2 cellular contexts compared by ENCODE assay signal in the genomic region with DNA sequence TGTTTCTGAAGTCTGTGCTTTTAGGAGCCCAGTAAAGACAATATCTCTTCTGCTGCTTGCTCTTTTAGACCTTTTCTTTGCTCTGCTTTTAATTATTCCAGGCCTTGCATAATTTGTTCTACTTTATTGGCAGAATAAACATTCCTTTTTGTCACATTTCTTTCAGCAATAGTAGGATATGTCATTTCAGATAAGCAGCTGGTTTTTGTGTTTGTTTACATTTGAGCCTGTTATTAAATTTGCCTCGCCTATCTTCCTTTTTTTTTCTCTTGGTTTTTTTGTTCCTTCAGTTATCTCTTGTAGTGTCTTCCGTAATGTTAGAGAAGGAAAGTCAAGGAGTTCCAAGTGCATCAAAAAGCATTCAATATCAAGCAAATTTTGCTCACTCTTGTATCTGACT.
TF ChIP-seq lines count a peak whose summit lies in the region.

No MANE protein-coding gene starts in this region.

TF ChIP-seq in HEK293, 187 proteins besides CTCF, POLR2A, EP300 and RAD21:
- TF ChIP-seq, protein P1, sequence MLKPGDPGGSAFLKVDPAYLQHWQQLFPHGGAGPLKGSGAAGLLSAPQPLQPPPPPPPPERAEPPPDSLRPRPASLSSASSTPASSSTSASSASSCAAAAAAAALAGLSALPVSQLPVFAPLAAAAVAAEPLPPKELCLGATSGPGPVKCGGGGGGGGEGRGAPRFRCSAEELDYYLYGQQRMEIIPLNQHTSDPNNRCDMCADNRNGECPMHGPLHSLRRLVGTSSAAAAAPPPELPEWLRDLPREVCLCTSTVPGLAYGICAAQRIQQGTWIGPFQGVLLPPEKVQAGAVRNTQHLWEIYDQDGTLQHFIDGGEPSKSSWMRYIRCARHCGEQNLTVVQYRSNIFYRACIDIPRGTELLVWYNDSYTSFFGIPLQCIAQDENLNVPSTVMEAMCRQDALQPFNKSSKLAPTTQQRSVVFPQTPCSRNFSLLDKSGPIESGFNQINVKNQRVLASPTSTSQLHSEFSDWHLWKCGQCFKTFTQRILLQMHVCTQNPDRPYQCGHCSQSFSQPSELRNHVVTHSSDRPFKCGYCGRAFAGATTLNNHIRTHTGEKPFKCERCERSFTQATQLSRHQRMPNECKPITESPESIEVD (tag by site-specific recombination; IDR thresholded peaks at IDR 0.05) = peak; percentile 55
- no peak for TF ChIP-seq ZNF629 (tag by site-specific recombination; IDR thresholded peaks at IDR 0.05)

TF ChIP-seq in GM12878, 131 proteins besides CTCF, POLR2A, EP300 and RAD21:
- TF ChIP-seq, protein P2, sequence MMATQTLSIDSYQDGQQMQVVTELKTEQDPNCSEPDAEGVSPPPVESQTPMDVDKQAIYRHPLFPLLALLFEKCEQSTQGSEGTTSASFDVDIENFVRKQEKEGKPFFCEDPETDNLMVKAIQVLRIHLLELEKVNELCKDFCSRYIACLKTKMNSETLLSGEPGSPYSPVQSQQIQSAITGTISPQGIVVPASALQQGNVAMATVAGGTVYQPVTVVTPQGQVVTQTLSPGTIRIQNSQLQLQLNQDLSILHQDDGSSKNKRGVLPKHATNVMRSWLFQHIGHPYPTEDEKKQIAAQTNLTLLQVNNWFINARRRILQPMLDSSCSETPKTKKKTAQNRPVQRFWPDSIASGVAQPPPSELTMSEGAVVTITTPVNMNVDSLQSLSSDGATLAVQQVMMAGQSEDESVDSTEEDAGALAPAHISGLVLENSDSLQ (IDR thresholded peaks at IDR 0.05) = no peak
- TF ChIP-seq HDAC6 (IDR thresholded peaks at IDR 0.05; ENCODE audit: unreplicated experiment) (no peak), BHLHE40 (IDR thresholded peaks at IDR 0.05; ENCODE audit: borderline replicate concordance in 1 of 2, low read depth in 2 of 2, low read length in 1 of 2) (no peak), CBFB (IDR thresholded peaks at IDR 0.05; ENCODE audit: low read depth) (no peak)
- TF ChIP-seq, protein P3, sequence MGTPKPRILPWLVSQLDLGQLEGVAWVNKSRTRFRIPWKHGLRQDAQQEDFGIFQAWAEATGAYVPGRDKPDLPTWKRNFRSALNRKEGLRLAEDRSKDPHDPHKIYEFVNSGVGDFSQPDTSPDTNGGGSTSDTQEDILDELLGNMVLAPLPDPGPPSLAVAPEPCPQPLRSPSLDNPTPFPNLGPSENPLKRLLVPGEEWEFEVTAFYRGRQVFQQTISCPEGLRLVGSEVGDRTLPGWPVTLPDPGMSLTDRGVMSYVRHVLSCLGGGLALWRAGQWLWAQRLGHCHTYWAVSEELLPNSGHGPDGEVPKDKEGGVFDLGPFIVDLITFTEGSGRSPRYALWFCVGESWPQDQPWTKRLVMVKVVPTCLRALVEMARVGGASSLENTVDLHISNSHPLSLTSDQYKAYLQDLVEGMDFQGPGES (IDR thresholded peaks at IDR 0.05) = no peak
